Comparison of ENCODE assay signal across 8 cellular contexts in genomic region chr6:37210313-37210898, GRCh38. TPM values are rescaled to one million over a fixed set of nuclear protein-coding genes. Genes with fewer than 3 reads are reported as not detected.
A peak's percentile ranks its signal among the peaks of the same experiment; 100 is the strongest.
DNase-seq lines count a peak whose midpoint lies in the region; ATAC-seq and TF ChIP-seq lines count a peak whose summit lies in the region.

No MANE protein-coding gene starts in this region.

- H3K4me1 ChIP-seq in MM.1S (ENCODE audit: low read length), result peaks cover 6% of the 10 kb centered on the region; the same call in 1 of the 2 replicates
- H3K4me1 ChIP-seq in neuronal stem cell (ENCODE audit: control insufficient read depth in 2 of 2, insufficient read depth in 1 of 2, low read depth in 1 of 2, low read length in 2 of 2), result peaks cover 0 to 1% of the 10 kb centered on the region in 2 donors
- H3K4me1 ChIP-seq in thoracic aorta (ENCODE audit: control insufficient read depth in 1 of 2, low read depth in 2 of 2), result peaks cover 0 to 4% of the 10 kb centered on the region in 2 donors

- H3K79me2 ChIP-seq in MM.1S (ENCODE audit: low read length), result no peaks in the 10 kb centered on the region

- H4K91ac ChIP-seq in neuronal stem cell (ENCODE audit: low read depth, low read length, poor library complexity), result no peak overlapping the region

- no peak overlapping the region for H4K8ac ChIP-seq in neuronal stem cell (ENCODE audit: low read depth, low read length)

- H2BK12ac ChIP-seq in neuronal stem cell (ENCODE audit: low read length), result no peak overlapping the region

- H3K9ac ChIP-seq in MM.1S (ENCODE audit: low read length), result no peak overlapping the region
- H3K9ac ChIP-seq in neuronal stem cell (ENCODE audit: low read depth, low read length, poor library complexity), result no peak overlapping the region

- no peak overlapping the region for H3K4ac ChIP-seq in neuronal stem cell (ENCODE audit: low read length)

- no peak overlapping the region for H3K14ac ChIP-seq in neuronal stem cell (ENCODE audit: low read length)

- H3K18ac ChIP-seq in neuronal stem cell (ENCODE audit: low read length), result no peak overlapping the region

- H3K4me3 ChIP-seq in MM.1S (ENCODE audit: low read length) (no peak overlapping the region), neuronal stem cell (ENCODE audit: low read length in 2 of 2) (no peak overlapping the region), thoracic aorta (no peak overlapping the region)

- H2BK15ac ChIP-seq in neuronal stem cell (ENCODE audit: low read length), result no peak overlapping the region

- POLR2A ChIA-PET in RWPE1 (lab: Yijun Ruan, JAX; ENCODE audit: low non-redundant PET), result no interaction called here

- no peaks in the 10 kb centered on the region for H3K9me3 ChIP-seq in MM.1S (replicated peaks; ENCODE audit: insufficient read depth, low read length)
- no peaks in the 10 kb centered on the region for H3K9me3 ChIP-seq in neuronal stem cell (replicated peaks in 1 of 2; ENCODE audit: control insufficient read depth in 2 of 2, insufficient read depth in 1 of 2, low read depth in 1 of 2, low read length in 2 of 2)
- H3K9me3 ChIP-seq in thoracic aorta, result no peaks in the 10 kb centered on the region

- H3K27me3 ChIP-seq in MM.1S (replicated peaks; ENCODE audit: insufficient read depth, low read length) (no peaks in the 10 kb centered on the region), neuronal stem cell (ENCODE audit: control insufficient read depth in 3 of 3, insufficient read depth in 3 of 3, low read depth in 1 of 3, low read length in 3 of 3) (no peaks in the 10 kb centered on the region), thoracic aorta (replicated peaks; ENCODE audit: insufficient read depth) (no peaks in the 10 kb centered on the region)

- TF ChIP-seq CTCF in MM.1S (IDR thresholded peaks at IDR 0.05; ENCODE audit: low read length), result peak; percentile 91
- TF ChIP-seq CTCF in RWPE1 (conservative IDR thresholded peaks at IDR 0.05; ENCODE audit: low read depth), result peak; percentile 88
- peak; percentile 94 for TF ChIP-seq CTCF in thoracic aorta (IDR thresholded peaks at IDR 0.05)

- H3K79me1 ChIP-seq in neuronal stem cell (ENCODE audit: low read depth, low read length), result no peaks in the 10 kb centered on the region

- in situ Hi-C loops in G401 (cut with HindIII; ENCODE audit: low sequenced_read_pairs), result no loop called here

- H2AK5ac ChIP-seq in neuronal stem cell (ENCODE audit: low read depth, low read length), result no peak overlapping the region

- H3K9me2 ChIP-seq in MM.1S (replicated peaks; ENCODE audit: insufficient read depth, low read length), result no peaks in the 10 kb centered on the region

- DNase-seq in G401 (ENCODE audit: low spot score), result peak; percentile 92
- peak; percentile 73 for DNase-seq in MM.1S
- peak; percentile 72 for DNase-seq in RWPE1 (ENCODE audit: low spot score)
- DNase-seq in activated T-helper 1 cell treated with anti-CD3 and anti-CD28 coated beads, Interleukin-2, amount 50 U/mL, for 16 hours (ENCODE audit: low read depth in 1 of 2, low spot score in 1 of 2), result peak; percentile 54 to 56
- peak; percentile 93 for DNase-seq in fibroblast of peridontal ligament (ENCODE audit: extremely low read depth)
- peak; percentile 84 for DNase-seq in neuronal stem cell (ENCODE audit: low spot score)
- DNase-seq in thoracic aorta (ENCODE audit: low spot score), result peak; percentile 47

- no peaks in the 10 kb centered on the region for H3F3A ChIP-seq in MM.1S (ENCODE audit: insufficient read depth, low read length)

- ATAC-seq in thoracic aorta (ENCODE audit: insufficient number of reproducible peaks, low FRiP score, low read depth), result peak; percentile 83
- ATAC-seq in HG02973 (IDR thresholded peaks at IDR 0.05; ENCODE audit: unreplicated experiment), result no peak

- H3K27ac ChIP-seq in MM.1S (ENCODE audit: low read length) (no peak overlapping the region), RWPE1 (no peak overlapping the region), neuronal stem cell (replicated peaks; ENCODE audit: low read length) (no peak overlapping the region), thoracic aorta (no peak overlapping the region)

- H2BK120ac ChIP-seq in neuronal stem cell (ENCODE audit: low read depth, low read length), result no peak overlapping the region

- no peak overlapping the region for H3K23ac ChIP-seq in neuronal stem cell (ENCODE audit: low read depth, low read length, poor library complexity)

- H2AFZ ChIP-seq in MM.1S (ENCODE audit: low read length) (no peak overlapping the region), neuronal stem cell (ENCODE audit: low read length) (peak overlapping the region; percentile 49)

- H4K20me1 ChIP-seq in MM.1S (ENCODE audit: insufficient read depth, low read length), result no peaks in the 10 kb centered on the region

- H3K36me3 ChIP-seq in MM.1S (replicated peaks; ENCODE audit: insufficient read depth, low read length) (no peaks in the 10 kb centered on the region), neuronal stem cell (replicated peaks in 1 of 2; ENCODE audit: control insufficient read depth in 2 of 2, insufficient read depth in 2 of 2, low read length in 2 of 2) (no peaks in the 10 kb centered on the region), thoracic aorta (no peaks in the 10 kb centered on the region)

- H3K4me2 ChIP-seq in MM.1S (ENCODE audit: low read depth, low read length) (no peak overlapping the region), neuronal stem cell (ENCODE audit: insufficient read depth, low read length, poor library complexity, severe bottlenecking) (no peak overlapping the region)

- no CpG with 5 or more reads among the region's 7 CpGs for WGBS in neuronal stem cell (ENCODE audit: extremely low coverage in 2 of 2, insufficient read length in 2 of 2, insufficient replicate concordance in 1 of 2), 2 donors

- CTCF ChIA-PET in RWPE1 (lab: Yijun Ruan, JAX), result interaction anchor here (0.5 to 6.2 kb wide), 16 partner anchors 12 to 357 kb away, joined by 3 to 70 read pairs (median 4); no protein-coding TSS in a partner anchor

- H2BK5ac ChIP-seq in neuronal stem cell (ENCODE audit: low read length), result no peak overlapping the region

RNA-seq across cellular contexts. Expression of gene PIM1, which starts 40.5 kb away (rescaled TPM):
- 70.4 and 71.6 TPM in 2 replicates for total RNA-seq in G401 (2014; rRNA removed; shearing (Covaris generic))
- 16.8 TPM for polyA plus RNA-seq in neuronal stem cell (2013, experiment 1 of 2)
- 16.9 TPM for polyA plus RNA-seq in neuronal stem cell (2013, experiment 2 of 2)
- total RNA-seq in thoracic aorta, result 10 to 100 TPM; 28.8 to 53.6 TPM

RNA-seq across cellular contexts. Expression of gene TBC1D22B, which starts 47.2 kb away (rescaled TPM):
- 6.7 and 12.0 TPM in 2 replicates for total RNA-seq in G401 (2014; rRNA removed; shearing (Covaris generic))
- 11.0 TPM for polyA plus RNA-seq in neuronal stem cell (2013, experiment 1 of 2)
- polyA plus RNA-seq in neuronal stem cell (2013, experiment 2 of 2), result 11.3 TPM
- 10 to 100 TPM in 1 of 2 donors, 1 to 10 TPM in 1; 7.7 to 11.6 TPM for total RNA-seq in thoracic aorta

RNA-seq across cellular contexts. Expression of gene TMEM217, which starts 47.5 kb away (rescaled TPM):
- total RNA-seq in G401 (2014; rRNA removed; shearing (Covaris generic)), result 1.2 and 1.4 TPM in 2 replicates
- 0.38 TPM for polyA plus RNA-seq in neuronal stem cell (2013, experiment 1 of 2)
- polyA plus RNA-seq in neuronal stem cell (2013, experiment 2 of 2), result 0.32 TPM
- total RNA-seq in thoracic aorta, result 1 to 10 TPM in 1 of 2 donors, under 1 TPM in 1; 0.41 to 6.2 TPM
